1 cellular context compared by ENCODE assay signal in the genomic region with DNA sequence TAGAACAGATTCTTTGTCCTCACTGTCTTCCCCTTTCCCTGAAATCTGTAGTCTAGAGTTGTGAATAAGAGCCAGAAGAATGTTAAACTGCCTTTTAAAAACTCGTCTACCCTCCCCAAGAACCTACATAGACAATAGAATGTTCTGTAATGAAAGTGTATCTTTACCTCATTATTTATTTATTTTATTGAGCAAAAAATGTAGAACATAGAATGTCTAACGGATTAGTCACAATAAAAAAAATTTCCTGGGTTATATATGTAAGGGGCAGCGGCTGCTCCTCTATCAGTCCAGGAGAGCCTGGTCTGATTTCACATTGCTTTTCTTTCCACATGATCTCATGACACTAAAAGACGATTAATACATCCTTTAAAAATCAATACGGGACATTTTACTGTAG.
TF ChIP-seq lines count a peak whose summit lies in the region.

No MANE protein-coding gene starts in this region.

TF ChIP-seq in A549, 52 proteins besides CTCF, POLR2A, EP300 and RAD21 (continued from another document):
- TF ChIP-seq GATA3 (IDR thresholded peaks at IDR 0.05; ENCODE audit: borderline replicate concordance) (peak; percentile 48; the same call in 1 of the 2 replicates), SREBF2 (IDR thresholded peaks at IDR 0.05) (no peak), ZNF302 (CRISPR knock-in tag; IDR thresholded peaks at IDR 0.05) (no peak), HOXB5 (CRISPR knock-in tag; IDR thresholded peaks at IDR 0.05) (no peak), MAFK (IDR thresholded peaks at IDR 0.05; ENCODE audit: partially characterized antibody) (no peak), CHD4 (IDR thresholded peaks at IDR 0.05; ENCODE audit: borderline replicate concordance) (no peak), RARB (CRISPR knock-in tag; IDR thresholded peaks at IDR 0.05) (no peak), NFE2L2 (conservative IDR thresholded peaks at IDR 0.05; ENCODE audit: low read length) (no peak), MAZ (IDR thresholded peaks at IDR 0.05; ENCODE audit: borderline replicate concordance, low read depth, low read length) (no peak), HOXB13 (CRISPR knock-in tag; IDR thresholded peaks at IDR 0.05; ENCODE audit: low read depth) (no peak)
- TF ChIP-seq, protein P1, sequence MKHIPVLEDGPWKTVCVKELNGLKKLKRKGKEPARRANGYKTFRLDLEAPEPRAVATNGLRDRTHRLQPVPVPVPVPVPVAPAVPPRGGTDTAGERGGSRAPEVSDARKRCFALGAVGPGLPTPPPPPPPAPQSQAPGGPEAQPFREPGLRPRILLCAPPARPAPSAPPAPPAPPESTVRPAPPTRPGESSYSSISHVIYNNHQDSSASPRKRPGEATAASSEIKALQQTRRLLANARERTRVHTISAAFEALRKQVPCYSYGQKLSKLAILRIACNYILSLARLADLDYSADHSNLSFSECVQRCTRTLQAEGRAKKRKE (CRISPR knock-in tag; IDR thresholded peaks at IDR 0.05; ENCODE audit: low read depth), result no peak
- TF ChIP-seq, protein P2, sequence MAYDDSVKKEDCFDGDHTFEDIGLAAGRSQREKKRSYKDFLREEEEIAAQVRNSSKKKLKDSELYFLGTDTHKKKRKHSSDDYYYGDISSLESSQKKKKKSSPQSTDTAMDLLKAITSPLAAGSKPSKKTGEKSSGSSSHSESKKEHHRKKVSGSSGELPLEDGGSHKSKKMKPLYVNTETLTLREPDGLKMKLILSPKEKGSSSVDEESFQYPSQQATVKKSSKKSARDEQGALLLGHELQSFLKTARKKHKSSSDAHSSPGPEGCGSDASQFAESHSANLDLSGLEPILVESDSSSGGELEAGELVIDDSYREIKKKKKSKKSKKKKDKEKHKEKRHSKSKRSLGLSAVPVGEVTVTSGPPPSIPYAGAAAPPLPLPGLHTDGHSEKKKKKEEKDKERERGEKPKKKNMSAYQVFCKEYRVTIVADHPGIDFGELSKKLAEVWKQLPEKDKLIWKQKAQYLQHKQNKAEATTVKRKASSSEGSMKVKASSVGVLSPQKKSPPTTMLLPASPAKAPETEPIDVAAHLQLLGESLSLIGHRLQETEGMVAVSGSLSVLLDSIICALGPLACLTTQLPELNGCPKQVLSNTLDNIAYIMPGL (CRISPR knock-in tag; IDR thresholded peaks at IDR 0.05; ENCODE audit: borderline replicate concordance), result no peak
